In genomic region chr1:218585565-218586184, GRCh38 we compare ENCODE assay signal across 9 cellular contexts.
DNase-seq lines count a peak whose midpoint lies in the region; ATAC-seq and TF ChIP-seq lines count a peak whose summit lies in the region.
"Had no signal": no experiment of that assay in that cellular context is flagged by ENCODE, and none has a peak within 500 bp of the region (broad histone marks: within the 10 kb centered on the region; RNA-seq: fewer than 3 reads in every experiment).

No MANE protein-coding gene starts in this region.

- no peak overlapping the region for H3K4me3 Mint-ChIP-seq in activated T-helper 1 cell treated with anti-CD3 and anti-CD28 coated beads, Interleukin-12 subunit alpha, Interleukin-12 subunit beta, Interleukin-2, Interleukin-4 antibody, amounts not matched to agents 30 ng/mL and 10 ng/mL and 1 ng/mL, durations not matched to agents 14 hours and 24 hours and 36 hours

- H3K36me3 ChIP-seq in smooth muscle cell (ENCODE audit: low read depth) = peaks cover 4% of the 10 kb centered on the region

- peak; percentile 21 for DNase-seq in DMS 273 (lab: John Stamatoyannopoulos, UW; ENCODE audit: unreplicated experiment)
- DNase-seq in DMS 273 treated with DMSO at 0.1 percent for 48 hours (lab: John Stamatoyannopoulos, UW) = no peak
- peak; percentile 44 to 69 for DNase-seq in SHP77 (lab: John Stamatoyannopoulos, UW)
- DNase-seq in foreskin keratinocyte = peak; percentile 55 to 84
- DNase-seq in smooth muscle cell (lab: John Stamatoyannopoulos, UW; ENCODE audit: unreplicated experiment) = peak; percentile 19
- no peak for DNase-seq in activated T-helper 1 cell treated with anti-CD3 and anti-CD28 coated beads, Interleukin-12 subunit alpha, Interleukin-12 subunit beta, Interleukin-2, Interleukin-4 antibody, amounts not matched to agents 30 ng/mL and 10 ng/mL and 1 ng/mL, durations not matched to agents 14 hours and 24 hours and 36 hours (ENCODE audit: low spot score)
- DNase-seq in NCI-H1092 (lab: John Stamatoyannopoulos, UW) = no peak
- no peak for DNase-seq in activated gamma-delta T cell treated with Interleukin-2 at 50 U/mL for 16 hours

- peaks cover 6% of the 10 kb centered on the region for H3K4me1 ChIP-seq in foreskin keratinocyte
- peaks cover 19% of the 10 kb centered on the region for H3K4me1 ChIP-seq in smooth muscle cell (ENCODE audit: low read depth)

- 4% methylated on average over 9 of the region's 9 CpGs for WGBS in smooth muscle cell (ENCODE audit: low lambda C conversion rate)

- H3K4me1 Mint-ChIP-seq in activated T-helper 1 cell treated with anti-CD3 and anti-CD28 coated beads, Interleukin-12 subunit alpha, Interleukin-12 subunit beta, Interleukin-2, Interleukin-4 antibody, amounts not matched to agents 30 ng/mL and 10 ng/mL and 1 ng/mL, durations not matched to agents 14 hours and 24 hours and 36 hours (ENCODE audit: low read depth) = no peaks in the 10 kb centered on the region

- H4K20me1 ChIP-seq in smooth muscle cell (ENCODE audit: low read depth) = no peaks in the 10 kb centered on the region

- intact Hi-C loops in activated T-helper 1 cell treated with anti-CD3 and anti-CD28 coated beads, Interleukin-12 subunit alpha, Interleukin-12 subunit beta, Interleukin-2, Interleukin-4 antibody, amounts not matched to agents 30 ng/mL and 10 ng/mL and 1 ng/mL, durations not matched to agents 14 hours and 24 hours and 36 hours (cut with micrococcal nuclease) = no loop called here

- H3K27me3 Mint-ChIP-seq in activated T-helper 1 cell treated with anti-CD3 and anti-CD28 coated beads, Interleukin-12 subunit alpha, Interleukin-12 subunit beta, Interleukin-2, Interleukin-4 antibody, amounts not matched to agents 30 ng/mL and 10 ng/mL and 1 ng/mL, durations not matched to agents 14 hours and 24 hours and 36 hours (ENCODE audit: insufficient read depth) = no peaks in the 10 kb centered on the region

- H3K9me3 ChIP-seq in smooth muscle cell (replicated peaks; ENCODE audit: low read depth) = no peaks in the 10 kb centered on the region

- H3K4me2 ChIP-seq in smooth muscle cell = peak overlapping the region; percentile 69

- H2AFZ ChIP-seq in smooth muscle cell (ENCODE audit: low read depth) = peak overlapping the region; percentile 47

- H3K9ac ChIP-seq in smooth muscle cell (ENCODE audit: low read depth) = peak overlapping the region; percentile 71

- H3K27ac Mint-ChIP-seq in activated T-helper 1 cell treated with anti-CD3 and anti-CD28 coated beads, Interleukin-12 subunit alpha, Interleukin-12 subunit beta, Interleukin-2, Interleukin-4 antibody, amounts not matched to agents 30 ng/mL and 10 ng/mL and 1 ng/mL, durations not matched to agents 14 hours and 24 hours and 36 hours = no peak overlapping the region

- H3K36me3 Mint-ChIP-seq in activated T-helper 1 cell treated with anti-CD3 and anti-CD28 coated beads, Interleukin-12 subunit alpha, Interleukin-12 subunit beta, Interleukin-2, Interleukin-4 antibody, amounts not matched to agents 30 ng/mL and 10 ng/mL and 1 ng/mL, durations not matched to agents 14 hours and 24 hours and 36 hours (ENCODE audit: low read depth) = no peaks in the 10 kb centered on the region

- TF ChIP-seq CTCF in foreskin keratinocyte (conservative IDR thresholded peaks at IDR 0.05) (no peak), smooth muscle cell (IDR thresholded peaks at IDR 0.05; ENCODE audit: borderline replicate concordance, insufficient read depth, poor library complexity, severe bottlenecking) (no peak)

- peak; percentile 97 for ATAC-seq in foreskin keratinocyte

- H3K27ac ChIP-seq in foreskin keratinocyte = no peak overlapping the region
- H3K27ac ChIP-seq in smooth muscle cell (ENCODE audit: low read depth) = peak overlapping the region; percentile 96
- H3K27ac ChIP-seq: 22Rv1 had no signal

- H3K27me3 ChIP-seq in foreskin keratinocyte (no peaks in the 10 kb centered on the region), smooth muscle cell (ENCODE audit: low read depth) (no peaks in the 10 kb centered on the region)

- H3K79me2 ChIP-seq in smooth muscle cell (ENCODE audit: low read depth) = no peaks in the 10 kb centered on the region

- H3K9me3 Mint-ChIP-seq in activated T-helper 1 cell treated with anti-CD3 and anti-CD28 coated beads, Interleukin-12 subunit alpha, Interleukin-12 subunit beta, Interleukin-2, Interleukin-4 antibody, amounts not matched to agents 30 ng/mL and 10 ng/mL and 1 ng/mL, durations not matched to agents 14 hours and 24 hours and 36 hours = no peaks in the 10 kb centered on the region

- peaks cover 21% of the 10 kb centered on the region for H3F3A ChIP-seq in smooth muscle cell (ENCODE audit: low read depth)

- no peak overlapping the region for H3K4me3 ChIP-seq in smooth muscle cell

Comparison
In these comparisons a context has a peak if more than half of its experiments do, and no peak if none do; other contexts are left out.
1. DNase-seq: peak in DMS 273 (single experiment), SHP77 (2 of 2), foreskin keratinocyte (2 of 2) and smooth muscle cell (single experiment); none in DMS 273 treated with DMSO at 0.1 percent for 48 hours (single experiment), activated T-helper 1 cell treated with anti-CD3 and anti-CD28 coated beads, Interleukin-12 subunit alpha, Interleukin-12 subunit beta, Interleukin-2, Interleukin-4 antibody, amounts not matched to agents 30 ng/mL and 10 ng/mL and 1 ng/mL, durations not matched to agents 14 hours and 24 hours and 36 hours (single experiment), NCI-H1092 (single experiment) and activated gamma-delta T cell treated with Interleukin-2 at 50 U/mL for 16 hours (single experiment).